Comparison of ENCODE assay signal across 15 cellular contexts in genomic region chr5:173699959-173700358, GRCh38.
A peak's percentile ranks its signal among the peaks of the same experiment; 100 is the strongest.
DNase-seq lines count a peak whose midpoint lies in the region; ATAC-seq and TF ChIP-seq lines count a peak whose summit lies in the region.
"Had no signal": no experiment of that assay in that cellular context is flagged by ENCODE, and none has a peak within 500 bp of the region (broad histone marks: within the 10 kb centered on the region; RNA-seq: fewer than 3 reads in every experiment).

No MANE protein-coding gene starts in this region.

- no peaks in the 10 kb centered on the region for H3K36me3 ChIP-seq in BLaER1
- no peaks in the 10 kb centered on the region for H3K36me3 ChIP-seq in OCI-LY7 (ENCODE audit: insufficient read depth, low read length)
- no peaks in the 10 kb centered on the region for H3K36me3 ChIP-seq in WERI-Rb-1
- H3K36me3 ChIP-seq: BE2C had no signal

- intact Hi-C loops in OCI-LY7 (cut with micrococcal nuclease; ENCODE audit: unreplicated experiment), result loop anchor here (1.0 to 5.0 kb wide), 5 partner anchors 34 to 217 kb away; no protein-coding TSS in a partner anchor

- ATAC-seq in HG02610 (IDR thresholded peaks at IDR 0.05; ENCODE audit: unreplicated experiment) (no peak), HG03460 (IDR thresholded peaks at IDR 0.05; ENCODE audit: unreplicated experiment) (no peak)
- ATAC-seq: A549; CD8-positive, alpha-beta T cell; GM12878 had no signal

- H3K9me2 ChIP-seq in OCI-LY7 (ENCODE audit: insufficient read depth, low read length), result no peaks in the 10 kb centered on the region

- peak overlapping the region; percentile 53; the same call in 1 of the 2 replicates for H2AFZ ChIP-seq in OCI-LY7 (ENCODE audit: low read length)

- H3K9ac ChIP-seq in BLaER1, result no peak overlapping the region

- H3K4me1 ChIP-seq in BLaER1, result peaks cover 41% of the 10 kb centered on the region
- H3K4me1 ChIP-seq in OCI-LY7 (ENCODE audit: insufficient read depth, low read length, poor library complexity, severe bottlenecking), result peaks cover 73% of the 10 kb centered on the region
- H3K4me1 ChIP-seq: A549, Caco-2 had no signal

- POLR2A ChIA-PET in OCI-LY7 (lab: Charles Lee) (interaction anchor here (0.6 to 4.9 kb wide), 15 partner anchors 11 to 752 kb away, joined by 3 to 30 read pairs (median 5); no protein-coding TSS in a partner anchor), RWPE1 (lab: Yijun Ruan, JAX; ENCODE audit: low non-redundant PET) (no interaction called here)

- no peaks in the 10 kb centered on the region for H3K79me2 ChIP-seq in OCI-LY7 (ENCODE audit: insufficient read depth, low read depth, low read length)

- DNase-seq in ELF-1 (ENCODE audit: low read depth, low spot score) (peak; percentile 60), OCI-LY7 (ENCODE audit: low spot score) (no peak), WERI-Rb-1 (peak; percentile 58), kidney glomerular epithelial cell (lab: John Stamatoyannopoulos, UW) (no peak), RWPE1 (ENCODE audit: low spot score) (no peak)
- DNase-seq: BE2C; Caco-2; CD8-positive, alpha-beta T cell; HCEC 1CT; HFFc6 had no signal

- CTCF ChIA-PET in OCI-LY7 (lab: Charles Lee; ENCODE audit: unreplicated experiment), result interaction anchor here (1.4 to 1.9 kb wide), 3 partner anchors 10 to 33 kb away, joined by 3 to 6 read pairs (median 4); no protein-coding TSS in a partner anchor
- CTCF ChIA-PET in RWPE1 (lab: Yijun Ruan, JAX), result no interaction called here

- no peak for TF ChIP-seq CTCF in OCI-LY7 (conservative IDR thresholded peaks at IDR 0.05; ENCODE audit: low read length)
- no peak for TF ChIP-seq CTCF in WERI-Rb-1 (IDR thresholded peaks at IDR 0.05; ENCODE audit: low read depth, low read length)
- TF ChIP-seq CTCF in RWPE1 (conservative IDR thresholded peaks at IDR 0.05; ENCODE audit: low read depth), result no peak

- H3K4me3 ChIP-seq in BLaER1 (no peak overlapping the region), OCI-LY7 (ENCODE audit: low read depth, low read length, poor library complexity, severe bottlenecking) (peak overlapping the region; percentile 3), WERI-Rb-1 (ENCODE audit: low read depth, low read length) (no peak overlapping the region)
- H3K4me3 ChIP-seq: A549, GM12878 had no signal

- no peaks in the 10 kb centered on the region for H3K27me3 ChIP-seq in BLaER1
- H3K27me3 ChIP-seq in WERI-Rb-1 (ENCODE audit: insufficient read depth, low read depth, severe bottlenecking), result no peaks in the 10 kb centered on the region
- H3K27me3 ChIP-seq: BE2C had no signal

- BruUV-seq in OCI-LY7 (replicated peaks; lab: Mats Ljungman, UMichigan), result no TSS peak

- no peak overlapping the region for H3K27ac ChIP-seq in BLaER1
- H3K27ac ChIP-seq in OCI-LY7 (ENCODE audit: low read depth, low read length, poor library complexity, severe bottlenecking), result peak overlapping the region; percentile 80
- H3K27ac ChIP-seq in WERI-Rb-1, result peak overlapping the region; percentile 97
- no peak overlapping the region for H3K27ac ChIP-seq in RWPE1

- H3K9me3 ChIP-seq in BLaER1 (no peaks in the 10 kb centered on the region), OCI-LY7 (ENCODE audit: low read length) (no peaks in the 10 kb centered on the region), WERI-Rb-1 (ENCODE audit: severe bottlenecking) (no peaks in the 10 kb centered on the region)
- H3K9me3 ChIP-seq: A549, BE2C, Caco-2 had no signal

- H4K20me1 ChIP-seq in BLaER1 (no peaks in the 10 kb centered on the region), OCI-LY7 (ENCODE audit: insufficient read depth, low read length) (no peaks in the 10 kb centered on the region)

- H3K4me2 ChIP-seq in BLaER1, result peak overlapping the region; percentile 36
- peak overlapping the region; percentile 83 for H3K4me2 ChIP-seq in OCI-LY7 (ENCODE audit: low read length)
- H3K4me2 ChIP-seq: A549 had no signal

Comparison
In these comparisons a context has a peak if more than half of its experiments do, and no peak if none do; other contexts are left out.
1. H3K27ac ChIP-seq: peak in OCI-LY7 (single experiment) and WERI-Rb-1 (single experiment); none in BLaER1 (single experiment) and RWPE1 (single experiment).
2. DNase-seq: peak in ELF-1 (single experiment) and WERI-Rb-1 (single experiment); none in OCI-LY7 (single experiment), kidney glomerular epithelial cell (single experiment) and RWPE1 (single experiment).